Comparison of ENCODE assay signal across 1 cellular context in genomic region chr11:101091781-101092180, GRCh38.
TF ChIP-seq lines count a peak whose summit lies in the region.

No MANE protein-coding gene starts in this region.

TF ChIP-seq in GM23338, 12 proteins besides CTCF, POLR2A, EP300 and RAD21 (continued from another document):
- TF ChIP-seq ZNF462 (CRISPR knock-in tag; IDR thresholded peaks at IDR 0.05) = no peak
- TF ChIP-seq ZNF114 (CRISPR knock-in tag; IDR thresholded peaks at IDR 0.05) = no peak
- no peak for TF ChIP-seq STAT1 (IDR thresholded peaks at IDR 0.05; ENCODE audit: unreplicated experiment)
- TF ChIP-seq ETS1 (IDR thresholded peaks at IDR 0.05) = no peak
- no peak for TF ChIP-seq EZH2phosphoT487 (IDR thresholded peaks at IDR 0.05; ENCODE audit: unreplicated experiment)
